In the genomic region with DNA sequence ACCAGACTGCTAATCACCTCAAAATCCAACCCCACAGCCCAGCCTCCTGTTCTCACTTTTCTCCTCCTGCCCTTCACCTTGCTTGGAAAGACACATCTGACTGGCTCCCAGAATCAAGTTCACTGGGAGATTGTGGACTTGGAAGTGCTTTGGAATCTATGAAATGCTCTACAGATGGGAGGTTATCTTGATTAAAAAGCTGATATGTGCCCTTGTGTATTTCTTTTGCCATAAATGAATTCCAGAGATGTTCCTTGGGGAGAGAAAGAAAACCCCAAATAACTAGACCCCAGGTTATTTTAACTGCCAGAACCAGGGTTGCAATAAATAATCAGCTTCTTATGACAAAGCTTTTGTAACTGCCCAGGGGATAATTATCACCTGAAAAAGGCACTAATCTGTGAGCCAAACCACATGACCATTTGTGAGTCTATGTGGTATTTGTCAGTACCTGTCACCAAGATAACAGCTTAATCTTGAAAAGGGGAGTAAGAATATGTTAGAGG, we compare ENCODE assay signal across 17 cellular contexts. TPM values are rescaled to one million over a fixed set of nuclear protein-coding genes. Genes with fewer than 3 reads are reported as not detected.
DNase-seq lines count a peak whose midpoint lies in the region; ATAC-seq and TF ChIP-seq lines count a peak whose summit lies in the region.
"Had no signal": no experiment of that assay in that cellular context is flagged by ENCODE, and none has a peak within 500 bp of the region (broad histone marks: within the 10 kb centered on the region; RNA-seq: fewer than 3 reads in every experiment).

No MANE protein-coding gene starts in this region.

- no peak for ATAC-seq in stimulated activated naive CD8-positive, alpha-beta T cell treated with anti-CD3 and anti-CD28 coated beads, Interleukin-15, amount 100 ng/mL, for 72 hours
- ATAC-seq in stimulated activated naive CD8-positive, alpha-beta T cell treated with anti-CD3 and anti-CD28 coated beads, Interleukin-15, Interleukin-2, amounts not matched to agents 100 U/mL and 50 U/mL, for 24 hours = no peak
- ATAC-seq in SK-N-SH treated with all-trans-retinoic acid at 6 μM for 48 hours (no peak; the same call in 1 of the 3 replicates), foreskin keratinocyte (no peak), HG02610 (IDR thresholded peaks at IDR 0.05; ENCODE audit: unreplicated experiment) (no peak)
- ATAC-seq: PC-3 had no signal

- H3K4me3 ChIP-seq in esophagus squamous epithelium = no peak overlapping the region
- H3K4me3 ChIP-seq: suprapubic skin had no signal

- H3K27ac ChIP-seq in esophagus squamous epithelium (peak overlapping the region in 3 of 4 donors; percentile 33 to 63 (median 45)), foreskin keratinocyte (no peak overlapping the region)
- H3K27ac ChIP-seq: suprapubic skin had no signal

- no peaks in the 10 kb centered on the region for H3K36me3 Mint-ChIP-seq in endothelial cell (ENCODE audit: low read depth, unreplicated experiment)

- H3K9me3 Mint-ChIP-seq in stimulated activated naive CD8-positive, alpha-beta T cell treated with anti-CD3 and anti-CD28 coated beads, Interleukin-15, amount 100 ng/mL, for 72 hours = no peaks in the 10 kb centered on the region
- H3K9me3 Mint-ChIP-seq in endothelial cell (ENCODE audit: unreplicated experiment) = no peaks in the 10 kb centered on the region

- no peaks in the 10 kb centered on the region for H3K27me3 Mint-ChIP-seq in stimulated activated naive CD8-positive, alpha-beta T cell treated with anti-CD3 and anti-CD28 coated beads, Interleukin-15, amount 100 ng/mL, for 72 hours
- H3K27me3 Mint-ChIP-seq in endothelial cell (ENCODE audit: unreplicated experiment) = peaks cover 1% of the 10 kb centered on the region
- H3K27me3 Mint-ChIP-seq: activated naive CD8-positive, alpha-beta T cell had no signal

- H3K4me3 Mint-ChIP-seq in stimulated activated naive CD8-positive, alpha-beta T cell treated with anti-CD3 and anti-CD28 coated beads, Interleukin-15, amount 100 ng/mL, for 72 hours = peak overlapping the region; percentile 50 to 57
- no peak overlapping the region for H3K4me3 Mint-ChIP-seq in endothelial cell (ENCODE audit: unreplicated experiment)
- H3K4me3 Mint-ChIP-seq: activated naive CD8-positive, alpha-beta T cell had no signal

- no peak for TF ChIP-seq POLR2A in esophagus squamous epithelium (IDR thresholded peaks at IDR 0.05)

- intact Hi-C loops in esophagus squamous epithelium (cut with DNase I) = no loop called here

- H3K4me1 ChIP-seq in esophagus squamous epithelium (peaks cover 8 to 83% (median 31%) of the 10 kb centered on the region in 3 donors), foreskin keratinocyte (no peaks in the 10 kb centered on the region)

- no peaks in the 10 kb centered on the region for H3K36me3 ChIP-seq in esophagus squamous epithelium
- H3K36me3 ChIP-seq: suprapubic skin had no signal

- peaks cover 53% of the 10 kb centered on the region for H3K4me1 Mint-ChIP-seq in stimulated activated naive CD8-positive, alpha-beta T cell treated with anti-CD3 and anti-CD28 coated beads, Interleukin-15, amount 100 ng/mL, for 72 hours
- H3K4me1 Mint-ChIP-seq in endothelial cell (ENCODE audit: unreplicated experiment) = peaks cover 8% of the 10 kb centered on the region

- TF ChIP-seq CTCF in esophagus squamous epithelium (IDR thresholded peaks at IDR 0.05) (no peak), foreskin keratinocyte (conservative IDR thresholded peaks at IDR 0.05) (no peak), endothelial cell (IDR thresholded peaks at IDR 0.05; ENCODE audit: unreplicated experiment) (no peak)

- no peaks in the 10 kb centered on the region for H3K27me3 ChIP-seq in esophagus squamous epithelium
- H3K27me3 ChIP-seq in foreskin keratinocyte = no peaks in the 10 kb centered on the region
- H3K27me3 ChIP-seq: suprapubic skin had no signal

- no peak for DNase-seq in stimulated activated naive CD8-positive, alpha-beta T cell treated with anti-CD3 and anti-CD28 coated beads, Interleukin-15, amount 100 ng/mL, for 72 hours
- no peak for DNase-seq in stimulated activated naive CD8-positive, alpha-beta T cell treated with anti-CD3 and anti-CD28 coated beads, Interleukin-15, Interleukin-2, amounts not matched to agents 100 U/mL and 50 U/mL, for 24 hours
- no peak for DNase-seq in esophagus squamous epithelium (lab: John Stamatoyannopoulos, UW)
- DNase-seq in foreskin keratinocyte = no peak
- no peak for DNase-seq in NCI-H82 treated with DMSO at 0.1 percent for 48 hours (lab: John Stamatoyannopoulos, UW; ENCODE audit: unreplicated experiment)
- no peak for DNase-seq in endothelial cell (ENCODE audit: low spot score)
- DNase-seq: activated CD8-positive, alpha-beta memory T cell treated with anti-CD3 and anti-CD28 coated beads, Interleukin-2, amount 50 U/mL, for 4 hours; central memory CD4-positive, alpha-beta T cell; DMS79 treated with DMSO at 0.1 percent for 48 hours; effector memory CD4-positive, alpha-beta T cell; NCI-H2029; NCI-H524 treated with DMSO at 0.1 percent for 48 hours; PC-3 had no signal

- no peaks in the 10 kb centered on the region for H3K9me3 ChIP-seq in esophagus squamous epithelium
- H3K9me3 ChIP-seq: suprapubic skin had no signal

- peak overlapping the region in 1 of 2 donors; percentile 8 for H3K27ac Mint-ChIP-seq in stimulated activated naive CD8-positive, alpha-beta T cell treated with anti-CD3 and anti-CD28 coated beads, Interleukin-15, amount 100 ng/mL, for 72 hours
- no peak overlapping the region for H3K27ac Mint-ChIP-seq in endothelial cell (ENCODE audit: unreplicated experiment)
- H3K27ac Mint-ChIP-seq: activated naive CD8-positive, alpha-beta T cell had no signal

TF ChIP-seq in SK-N-SH treated with all-trans-retinoic acid at 6 μM for 48 hours, 23 proteins besides CTCF, POLR2A, EP300 and RAD21:
- no peak for TF ChIP-seq PPARA (CRISPR knock-in tag; IDR thresholded peaks at IDR 0.05; ENCODE audit: borderline replicate concordance)
- peak; percentile 76 for TF ChIP-seq ISL1 (CRISPR knock-in tag; IDR thresholded peaks at IDR 0.05)
- TF ChIP-seq ZNF8 (CRISPR knock-in tag; IDR thresholded peaks at IDR 0.05) = no peak
- TF ChIP-seq ZC3H10 (CRISPR knock-in tag; IDR thresholded peaks at IDR 0.05) = no peak
- TF ChIP-seq TCF4 (CRISPR knock-in tag; IDR thresholded peaks at IDR 0.05; ENCODE audit: borderline replicate concordance) = peak; percentile 42; the same call in 1 of the 2 replicates
- no peak for TF ChIP-seq ZFP3 (CRISPR knock-in tag; IDR thresholded peaks at IDR 0.05)
- TF ChIP-seq ESRRG (CRISPR knock-in tag; IDR thresholded peaks at IDR 0.05) = 0 out of 2 replicates have a peak, but pooled peaks have one; percentile 54
TF ChIP-seq in SK-N-SH treated with all-trans-retinoic acid at 6 μM for 48 hours: peak in this region for 3.

RNA-seq across cellular contexts. Expression of a gene that starts 21.7 kb away (rescaled TPM):
- total RNA-seq in esophagus squamous epithelium (10 to 100 TPM; 20.6 to 26.3 (median 24.7) TPM), foreskin keratinocyte (28.1 and 46.1 TPM in 2 replicates), endothelial cell (ENCODE audit: unreplicated experiment) (4.0 TPM)
- polyA plus RNA-seq in foreskin keratinocyte = 10.5 and 18.4 TPM in 2 replicates
